Comparison of ENCODE assay signal across 2 cellular contexts in the genomic region with DNA sequence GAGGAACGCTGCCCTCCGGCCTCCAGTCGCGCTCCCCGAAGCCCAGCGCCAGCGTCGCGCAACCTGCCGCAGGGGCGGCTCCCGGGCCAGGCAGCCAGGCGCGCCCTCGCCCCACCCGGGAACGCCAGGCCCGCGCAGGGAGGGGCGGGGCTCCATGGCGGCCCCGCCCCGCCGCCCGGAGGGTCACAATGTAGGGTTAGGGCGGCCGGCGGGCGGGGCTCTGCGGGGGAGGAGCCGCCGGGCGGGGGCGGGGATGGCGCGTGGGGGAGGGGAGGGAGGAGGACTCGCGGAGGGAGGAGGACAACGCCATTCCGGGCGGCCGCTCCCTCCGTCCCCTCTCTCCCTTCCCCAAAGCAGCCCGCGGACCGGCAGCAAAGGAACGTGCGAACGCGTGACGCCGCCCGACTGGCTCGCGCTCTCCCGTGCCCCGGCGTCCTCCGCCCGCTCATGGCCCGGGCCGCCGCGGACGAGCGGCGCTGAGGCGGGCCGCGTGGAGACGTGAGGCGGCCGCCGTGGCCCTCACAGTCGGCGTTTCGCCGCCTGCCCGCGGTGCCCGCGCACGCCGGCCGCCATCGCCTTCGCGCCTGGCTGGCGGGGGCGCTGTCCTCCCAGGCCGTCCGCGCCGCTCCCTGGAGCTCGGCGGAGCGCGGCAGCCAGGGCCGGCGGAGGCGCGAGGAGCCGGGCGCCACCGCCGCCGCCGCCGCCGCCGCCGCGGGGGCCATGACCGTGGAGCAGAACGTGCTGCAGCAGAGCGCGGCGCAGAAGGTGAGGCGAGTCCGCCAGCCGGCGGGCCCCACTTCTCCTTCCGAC.
TF ChIP-seq lines count a peak whose summit lies in the region.

Gene USP25 (plus strand): TSS at position 309 of the 810 bp plus-strand sequence. CDS start 412 bp downstream, at position 721.

TF ChIP-seq in IMR-90, 13 proteins besides CTCF, POLR2A, EP300 and RAD21 (continued from another document):
- TF ChIP-seq USF2 (IDR thresholded peaks at IDR 0.05; ENCODE audit: low read depth, low read length) = no peak
- no peak for TF ChIP-seq CEBPB (IDR thresholded peaks at IDR 0.05; ENCODE audit: low read depth, low read length)
- TF ChIP-seq CHD1 (IDR thresholded peaks at IDR 0.05; ENCODE audit: low read depth, low read length) = no peak
- TF ChIP-seq MAZ (IDR thresholded peaks at IDR 0.05; ENCODE audit: borderline replicate concordance, low read depth, low read length) = peak; percentile 52; the same call in 1 of the 2 replicates
- no peak for TF ChIP-seq MXI1 (IDR thresholded peaks at IDR 0.05; ENCODE audit: borderline replicate concordance, low read depth, low read length)
- TF ChIP-seq BHLHE40 (IDR thresholded peaks at IDR 0.05; ENCODE audit: low read depth, low read length) = peak; percentile 81
- TF ChIP-seq NFE2L2 (IDR thresholded peaks at IDR 0.05; ENCODE audit: low read depth, low read length) = no peak
- no peak for TF ChIP-seq RCOR1 (IDR thresholded peaks at IDR 0.05; ENCODE audit: insufficient replicate concordance, low read length)
- TF ChIP-seq FOS (IDR thresholded peaks at IDR 0.05; ENCODE audit: low read depth, low read length) = no peak

TF ChIP-seq in PFSK-1, 5 proteins besides CTCF, POLR2A, EP300 and RAD21:
- TF ChIP-seq REST (IDR thresholded peaks at IDR 0.05; ENCODE audit: insufficient read depth in 1 of 2, low read depth in 2 of 2, low read length in 2 of 2) (no peak), POLR2AphosphoS5 (IDR thresholded peaks at IDR 0.05; ENCODE audit: low read depth, low read length) (peak; percentile 79), FOXP2 (optimal IDR thresholded peaks at IDR 0.05; ENCODE audit: borderline replicate concordance, extremely low read depth, extremely low read length, insufficient read depth) (peak; percentile 58)
